Comparison of ENCODE assay signal across 20 cellular contexts in the genomic region with DNA sequence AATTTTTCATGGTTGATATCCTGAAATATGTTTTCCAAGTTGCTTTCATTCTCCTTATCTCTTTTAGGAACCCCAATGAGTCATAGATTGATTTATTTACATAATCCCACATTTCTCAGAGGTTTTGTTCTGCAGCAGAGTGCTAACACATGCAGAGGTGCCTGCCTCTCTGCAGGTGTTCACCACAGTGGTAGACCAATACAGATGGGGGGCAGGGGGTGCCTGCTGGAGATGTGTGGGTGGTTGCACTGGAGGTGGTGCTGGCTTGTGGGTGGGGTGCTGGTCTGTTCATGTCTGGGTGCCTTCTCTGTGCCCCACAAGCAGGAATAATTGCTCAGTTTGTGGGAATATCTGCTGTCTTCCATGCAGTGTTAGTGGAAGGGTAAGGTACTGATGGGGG.
A peak's percentile ranks its signal among the peaks of the same experiment; 100 is the strongest.
DNase-seq lines count a peak whose midpoint lies in the region; ATAC-seq and TF ChIP-seq lines count a peak whose summit lies in the region.
"Had no signal": no experiment of that assay in that cellular context is flagged by ENCODE, and none has a peak within 500 bp of the region (broad histone marks: within the 10 kb centered on the region; RNA-seq: fewer than 3 reads in every experiment).

No MANE protein-coding gene starts in this region.

- BruUV-seq in Calu3 (replicated peaks; lab: Mats Ljungman, UMichigan) = no TSS peak

- H2AFZ ChIP-seq in osteoblast (ENCODE audit: low read length) = no peak overlapping the region

- H3K27me3 Mint-ChIP-seq in Calu3 (ENCODE audit: unreplicated experiment) = peaks cover 29% of the 10 kb centered on the region
- H3K27me3 Mint-ChIP-seq in activated CD4-positive, alpha-beta T cell treated with anti-CD3 and anti-CD28 coated beads, Interleukin-2, amount 10 ng/mL, durations not matched to agents 24 days and 14 days = peaks cover 2% of the 10 kb centered on the region
- H3K27me3 Mint-ChIP-seq: CD4-positive, CD25-positive, alpha-beta regulatory T cell had no signal

- H3K36me3 Mint-ChIP-seq in Calu3 (ENCODE audit: insufficient read depth, unreplicated experiment) = no peaks in the 10 kb centered on the region
- H3K36me3 Mint-ChIP-seq in activated CD4-positive, alpha-beta T cell treated with anti-CD3 and anti-CD28 coated beads, Interleukin-2, amount 10 ng/mL, durations not matched to agents 24 days and 14 days (ENCODE audit: low read depth) = no peaks in the 10 kb centered on the region
- H3K36me3 Mint-ChIP-seq: CD14-positive monocyte; CD4-positive, alpha-beta memory T cell; CD4-positive, CD25-positive, alpha-beta regulatory T cell; CD8-positive, alpha-beta memory T cell had no signal

- no peak overlapping the region for H3K4me3 Mint-ChIP-seq in Calu3 (ENCODE audit: low read depth, unreplicated experiment)
- H3K4me3 Mint-ChIP-seq in activated CD4-positive, alpha-beta T cell treated with anti-CD3 and anti-CD28 coated beads, Interleukin-2, amount 10 ng/mL, durations not matched to agents 24 days and 14 days = no peak overlapping the region
- H3K4me3 Mint-ChIP-seq: CD14-positive monocyte; CD4-positive, alpha-beta memory T cell; CD4-positive, CD25-positive, alpha-beta regulatory T cell; CD8-positive, alpha-beta memory T cell had no signal

- H3K27me3 ChIP-seq in upper lobe of right lung (no peaks in the 10 kb centered on the region), osteoblast (ENCODE audit: insufficient read depth, low read length) (no peaks in the 10 kb centered on the region)
- H3K27me3 ChIP-seq: BE2C, BLaER1 had no signal

- H3K4me3 ChIP-seq in upper lobe of right lung = no peak overlapping the region
- no peak overlapping the region for H3K4me3 ChIP-seq in osteoblast (ENCODE audit: insufficient read depth, low read length)
- H3K4me3 ChIP-seq: BLaER1 had no signal

- H3K4me1 ChIP-seq in upper lobe of right lung = no peaks in the 10 kb centered on the region
- H3K4me1 ChIP-seq in osteoblast (ENCODE audit: insufficient read depth, low read length) = no peaks in the 10 kb centered on the region
- H3K4me1 ChIP-seq: BE2C, BLaER1 had no signal

- H4K20me1 ChIP-seq in osteoblast (ENCODE audit: insufficient read depth, low read length) = no peaks in the 10 kb centered on the region
- H4K20me1 ChIP-seq: BLaER1 had no signal

- H3K36me3 ChIP-seq in upper lobe of right lung = no peaks in the 10 kb centered on the region
- H3K36me3 ChIP-seq in osteoblast (ENCODE audit: insufficient read depth, low read length) = no peaks in the 10 kb centered on the region
- H3K36me3 ChIP-seq: BE2C, BLaER1 had no signal

- H3K9me3 ChIP-seq in upper lobe of right lung (no peaks in the 10 kb centered on the region), osteoblast (ENCODE audit: low read depth, low read length) (no peaks in the 10 kb centered on the region)
- H3K9me3 ChIP-seq: BE2C, BLaER1 had no signal

- no peak for TF ChIP-seq CTCF in upper lobe of right lung (IDR thresholded peaks at IDR 0.05)
- TF ChIP-seq CTCF in osteoblast (IDR thresholded peaks at IDR 0.05; ENCODE audit: extremely low read depth, low read depth, low read length) = no peak
- no peak for TF ChIP-seq CTCF in Calu3 (IDR thresholded peaks at IDR 0.05; ENCODE audit: unreplicated experiment)

- ATAC-seq in upper lobe of right lung (peak; percentile 10), GM21515 (IDR thresholded peaks at IDR 0.05; ENCODE audit: unreplicated experiment) (no peak)

- H3K4me2 ChIP-seq in osteoblast (ENCODE audit: insufficient read depth, low read length) = no peak overlapping the region
- H3K4me2 ChIP-seq: BLaER1 had no signal

- intact Hi-C loops in upper lobe of right lung (cut with DNase I) (no loop called here), Calu3 (cut with micrococcal nuclease; ENCODE audit: unreplicated experiment) (no loop called here)
- intact Hi-C loops in activated CD4-positive, alpha-beta T cell treated with anti-CD3 and anti-CD28 coated beads, Interleukin-2, amount 10 ng/mL, durations not matched to agents 24 days and 14 days (cut with micrococcal nuclease) = no loop called here

- DNase-seq in A172 (ENCODE audit: low spot score) (peak; percentile 21), NCI-H226 (peak; percentile 42), amniotic epithelial cell (ENCODE audit: low read depth) (peak; percentile 37), upper lobe of right lung (no peak), osteoblast (ENCODE audit: insufficient read length, low spot score, missing footprints) (no peak), Calu3 (no peak)
- DNase-seq in activated CD4-positive, alpha-beta T cell treated with anti-CD3 and anti-CD28 coated beads, Interleukin-2, amount 10 ng/mL, durations not matched to agents 24 days and 14 days = no peak
- DNase-seq: ACHN; BE2C; C1 segment of cervical spinal cord; CD4-positive, alpha-beta memory T cell; CD4-positive, CD25-positive, alpha-beta regulatory T cell; CD8-positive, alpha-beta memory T cell; COR-L47; DMS79 treated with DMSO at 0.1 percent for 48 hours; GF-D8 had no signal

- no peaks in the 10 kb centered on the region for H3K9me3 Mint-ChIP-seq in Calu3 (ENCODE audit: low read depth, unreplicated experiment)
- H3K9me3 Mint-ChIP-seq in activated CD4-positive, alpha-beta T cell treated with anti-CD3 and anti-CD28 coated beads, Interleukin-2, amount 10 ng/mL, durations not matched to agents 24 days and 14 days = no peaks in the 10 kb centered on the region

- no peaks in the 10 kb centered on the region for H3K4me1 Mint-ChIP-seq in Calu3 (ENCODE audit: low read depth, unreplicated experiment)
- no peaks in the 10 kb centered on the region for H3K4me1 Mint-ChIP-seq in activated CD4-positive, alpha-beta T cell treated with anti-CD3 and anti-CD28 coated beads, Interleukin-2, amount 10 ng/mL, durations not matched to agents 24 days and 14 days
- H3K4me1 Mint-ChIP-seq: CD14-positive monocyte; CD4-positive, alpha-beta memory T cell; CD4-positive, CD25-positive, alpha-beta regulatory T cell; CD8-positive, alpha-beta memory T cell had no signal

- H3K27ac ChIP-seq in upper lobe of right lung = no peak overlapping the region
- no peak overlapping the region for H3K27ac ChIP-seq in osteoblast (ENCODE audit: low read depth, low read length)
- H3K27ac ChIP-seq: 22Rv1, BLaER1 had no signal

- H3K79me2 ChIP-seq in osteoblast (ENCODE audit: insufficient read depth, low read length) = no peaks in the 10 kb centered on the region

- H3K27ac Mint-ChIP-seq in Calu3 (ENCODE audit: unreplicated experiment) = no peak overlapping the region
- H3K27ac Mint-ChIP-seq in activated CD4-positive, alpha-beta T cell treated with anti-CD3 and anti-CD28 coated beads, Interleukin-2, amount 10 ng/mL, durations not matched to agents 24 days and 14 days = no peak overlapping the region
- H3K27ac Mint-ChIP-seq: CD14-positive monocyte; CD4-positive, alpha-beta memory T cell; CD4-positive, CD25-positive, alpha-beta regulatory T cell; CD8-positive, alpha-beta memory T cell had no signal

- CTCF ChIA-PET in Calu3 (lab: Charles Lee) = no interaction called here

Comparison
In these comparisons a context has a peak if more than half of its experiments do, and no peak if none do; other contexts are left out.
1. DNase-seq: peak in A172 (single experiment), NCI-H226 (single experiment) and amniotic epithelial cell (single experiment); none in upper lobe of right lung (single experiment), osteoblast (single experiment), Calu3 (single experiment) and activated CD4-positive, alpha-beta T cell treated with anti-CD3 and anti-CD28 coated beads, Interleukin-2, amount 10 ng/mL, durations not matched to agents 24 days and 14 days (single experiment).